Comparison of ENCODE assay signal across 8 cellular contexts in genomic region chr4:139015269-139015947, GRCh38. TPM values are rescaled to one million over a fixed set of nuclear protein-coding genes. Genes with fewer than 3 reads are reported as not detected.
DNase-seq lines count a peak whose midpoint lies in the region; ATAC-seq, FAIRE-seq and TF ChIP-seq lines count a peak whose summit lies in the region.

NOCT (plus strand) TSS chr4:139015781; CDS start chr4:139015982, 201 bp downstream.

- H3K4me1 ChIP-seq in fibroblast of lung (ENCODE audit: control insufficient read depth, extremely low read depth, insufficient read depth, low read length) = peaks cover 22% of the 10 kb centered on the region

- H3K9me3 Mint-ChIP-seq in activated T-helper 17 cell treated with anti-CD3 and anti-CD28 coated beads, Interleukin-2, amount 50 U/mL, for 72 hours = no peaks in the 10 kb centered on the region
- no peaks in the 10 kb centered on the region for H3K9me3 Mint-ChIP-seq in naive thymus-derived CD8-positive, alpha-beta T cell
- no peaks in the 10 kb centered on the region for H3K9me3 Mint-ChIP-seq in stimulated activated naive B cell treated with anti-CD40 and anti-IgM and Interleukin-4, amounts not matched to agents 10 μg/mL and 1 μg/mL and 100 μg/mL, for 72 hours

- H2AFZ ChIP-seq in fibroblast of lung (ENCODE audit: low read length) = peak within 1 kb of the TSS; percentile 22

- H3K27me3 ChIP-seq in fibroblast of lung (ENCODE audit: control insufficient read depth, insufficient read depth, low read length) = no peaks in the 10 kb centered on the region

- H3K4me2 ChIP-seq in fibroblast of lung (ENCODE audit: extremely low read depth, insufficient read depth, low read length) = peak within 1 kb of the TSS; percentile 87

- H3K4me1 Mint-ChIP-seq in activated T-helper 17 cell treated with anti-CD3 and anti-CD28 coated beads, Interleukin-2, amount 50 U/mL, for 72 hours = peaks cover 33% of the 10 kb centered on the region
- H3K4me1 Mint-ChIP-seq in naive thymus-derived CD8-positive, alpha-beta T cell = peaks cover 15 to 31% (median 26%) of the 10 kb centered on the region in 4 donors
- peaks cover 22 to 30% of the 10 kb centered on the region in 2 donors for H3K4me1 Mint-ChIP-seq in stimulated activated naive B cell treated with anti-CD40 and anti-IgM and Interleukin-4, amounts not matched to agents 10 μg/mL and 1 μg/mL and 100 μg/mL, for 72 hours

- peak; percentile 92 for DNase-seq in ELR (ENCODE audit: low read depth)
- peak; percentile 56 for DNase-seq in H54 (ENCODE audit: insufficient read length, low spot score)
- DNase-seq in LoVo (ENCODE audit: low spot score) = peak; percentile 90
- DNase-seq in RWPE1 (ENCODE audit: low spot score) = peak; percentile 85
- DNase-seq in fibroblast of lung (ENCODE audit: low read depth in 2 of 2) = peak; percentile 87 to 92
- DNase-seq in naive thymus-derived CD8-positive, alpha-beta T cell = peak; percentile 85 to 94 (median 90)
- DNase-seq in stimulated activated naive B cell treated with anti-CD40 and anti-IgM and Interleukin-4, amounts not matched to agents 10 μg/mL and 1 μg/mL and 100 μg/mL, for 72 hours = peak; percentile 96

- no peaks in the 10 kb centered on the region for H3K27me3 Mint-ChIP-seq in activated T-helper 17 cell treated with anti-CD3 and anti-CD28 coated beads, Interleukin-2, amount 50 U/mL, for 72 hours
- peaks cover 0 to 2% (median 0%) of the 10 kb centered on the region in 5 donors for H3K27me3 Mint-ChIP-seq in naive thymus-derived CD8-positive, alpha-beta T cell
- H3K27me3 Mint-ChIP-seq in stimulated activated naive B cell treated with anti-CD40 and anti-IgM and Interleukin-4, amounts not matched to agents 10 μg/mL and 1 μg/mL and 100 μg/mL, for 72 hours = no peaks in the 10 kb centered on the region

- H3K4me3 Mint-ChIP-seq in activated T-helper 17 cell treated with anti-CD3 and anti-CD28 coated beads, Interleukin-2, amount 50 U/mL, for 72 hours = peak within 1 kb of the TSS; percentile 82
- peak within 1 kb of the TSS; percentile 78 to 95 (median 89) for H3K4me3 Mint-ChIP-seq in naive thymus-derived CD8-positive, alpha-beta T cell
- peak within 1 kb of the TSS; percentile 87 to 89 for H3K4me3 Mint-ChIP-seq in stimulated activated naive B cell treated with anti-CD40 and anti-IgM and Interleukin-4, amounts not matched to agents 10 μg/mL and 1 μg/mL and 100 μg/mL, for 72 hours

- peak within 1 kb of the TSS; percentile 77 for H3K9ac ChIP-seq in fibroblast of lung (ENCODE audit: insufficient read depth, low read length)

- H4K20me1 ChIP-seq in fibroblast of lung (ENCODE audit: control insufficient read depth, extremely low read depth, insufficient read depth, low read length) = no peaks in the 10 kb centered on the region

- H3K36me3 ChIP-seq in fibroblast of lung (ENCODE audit: control insufficient read depth, insufficient read depth, low read length) = no peaks in the 10 kb centered on the region

- peak within 1 kb of the TSS; percentile 94 for H3K27ac ChIP-seq in RWPE1
- H3K27ac ChIP-seq in fibroblast of lung (ENCODE audit: insufficient read depth, low read length) = peak within 1 kb of the TSS; percentile 96

- H3K27ac Mint-ChIP-seq in activated T-helper 17 cell treated with anti-CD3 and anti-CD28 coated beads, Interleukin-2, amount 50 U/mL, for 72 hours = peak within 1 kb of the TSS; percentile 90
- peak within 1 kb of the TSS; percentile 92 to 100 (median 98) for H3K27ac Mint-ChIP-seq in naive thymus-derived CD8-positive, alpha-beta T cell
- H3K27ac Mint-ChIP-seq in stimulated activated naive B cell treated with anti-CD40 and anti-IgM and Interleukin-4, amounts not matched to agents 10 μg/mL and 1 μg/mL and 100 μg/mL, for 72 hours = peak within 1 kb of the TSS; percentile 99

- peak within 1 kb of the TSS; percentile 85 to 96 (median 92) for H3K4me3 ChIP-seq in fibroblast of lung (replicated peaks in 1 of 4; ENCODE audit: control extremely low read depth in 1 of 4, insufficient read depth in 1 of 4, low read depth in 3 of 4, low read length in 4 of 4)

- H3K79me2 ChIP-seq in fibroblast of lung (ENCODE audit: control insufficient read depth, insufficient read depth, low read length) = peaks cover 46% of the 10 kb centered on the region

- peak; percentile 99 for TF ChIP-seq POLR2A in H54 (IDR thresholded peaks at IDR 0.05; ENCODE audit: low read depth, low read length)

- H3K9me3 ChIP-seq in fibroblast of lung (ENCODE audit: control insufficient read depth, insufficient read depth, low read depth, low read length) = no peaks in the 10 kb centered on the region

- H3K36me3 Mint-ChIP-seq in activated T-helper 17 cell treated with anti-CD3 and anti-CD28 coated beads, Interleukin-2, amount 50 U/mL, for 72 hours (ENCODE audit: low read depth) = peaks cover 33% of the 10 kb centered on the region
- H3K36me3 Mint-ChIP-seq in naive thymus-derived CD8-positive, alpha-beta T cell = peaks cover 0 to under 1% (median 0%) of the 10 kb centered on the region in 3 donors
- peaks cover 9 to 14% of the 10 kb centered on the region in 2 donors for H3K36me3 Mint-ChIP-seq in stimulated activated naive B cell treated with anti-CD40 and anti-IgM and Interleukin-4, amounts not matched to agents 10 μg/mL and 1 μg/mL and 100 μg/mL, for 72 hours

- POLR2A ChIA-PET in RWPE1 (lab: Yijun Ruan, JAX; ENCODE audit: low non-redundant PET) = no interaction called here
- POLR2A ChIA-PET in naive thymus-derived CD8-positive, alpha-beta T cell (lab: Charles Lee) = interaction anchor here (0.6 to 3.1 kb wide), 7 partner anchors 15 to 439 kb away, joined by 3 to 33 read pairs (median 5); partner anchors contain the start of genes NAA15 and RAB33B

- CTCF ChIA-PET in RWPE1 (lab: Yijun Ruan, JAX) = interaction anchor here (0.6 to 1.3 kb wide), 6 partner anchors 15 to 1056 kb away, joined by 3 to 6 read pairs (median 4); no protein-coding TSS in a partner anchor

- no peak for FAIRE-seq in H54 (lab: Jason Lieb, UNC)

- TF ChIP-seq CTCF in RWPE1 (conservative IDR thresholded peaks at IDR 0.05; ENCODE audit: low read depth) (no peak), fibroblast of lung (conservative IDR thresholded peaks at IDR 0.05 in 1 of 2, IDR thresholded peaks at IDR 0.05 in 1 of 2; ENCODE audit: low read depth in 1 of 2, low read length in 2 of 2) (peak in 1 of 2 donors; percentile 7)

- peak; percentile 88 for ATAC-seq in activated T-helper 17 cell treated with anti-CD3 and anti-CD28 coated beads, Interleukin-2, amount 50 U/mL, for 72 hours (replicated peaks)
- ATAC-seq in naive thymus-derived CD8-positive, alpha-beta T cell = peak; percentile 91 to 93
- ATAC-seq in stimulated activated naive B cell treated with anti-CD40 and anti-IgM and Interleukin-4, amounts not matched to agents 10 μg/mL and 1 μg/mL and 100 μg/mL, for 72 hours (replicated peaks) = peak; percentile 95 to 96

RNA-seq across cellular contexts. Expression of gene NOCT, which starts in this region (rescaled TPM):
- 10 to 100 TPM; 12.4 to 18.7 TPM for total RNA-seq in activated T-helper 17 cell treated with anti-CD3 and anti-CD28 coated beads, Interleukin-2, amount 50 U/mL, for 72 hours
- 9.8 and 13.2 TPM in 2 replicates for total RNA-seq in fibroblast of lung
- polyA plus RNA-seq in fibroblast of lung = 6.4 and 9.2 TPM in 2 replicates
- 6.7 and 9.1 TPM in 2 replicates for polyA plus RNA-seq in fibroblast of lung (2012)
- polyA minus RNA-seq in fibroblast of lung (ENCODE audit: low replicate concordance) = 34.9 and 46.3 TPM in 2 replicates
- total RNA-seq in naive thymus-derived CD8-positive, alpha-beta T cell = 1 to 10 TPM; 2.0 to 2.1 TPM
- under 1 TPM in 2 of 3 donors, not detected in 1; 0.44 to 0.51 TPM for polyA plus RNA-seq in naive thymus-derived CD8-positive, alpha-beta T cell

Comparison
In these comparisons a context has a peak if more than half of its experiments do, and no peak if none do; other contexts are left out.
1. Peak in every context shown above with its lines: DNase-seq, ATAC-seq, H3K4me3 ChIP-seq and H3K27ac ChIP-seq.